ENCODE assay signal across 8 cellular contexts in genomic region chr3:151168269-151169094, GRCh38. TPM values are rescaled to one million over a fixed set of nuclear protein-coding genes. Genes with fewer than 3 reads are reported as not detected.
DNase-seq lines count a peak whose midpoint lies in the region; ATAC-seq, FAIRE-seq and TF ChIP-seq lines count a peak whose summit lies in the region.

No MANE protein-coding gene starts in this region.

- peak; percentile 92 for TF ChIP-seq CTCF in GM10266 (IDR thresholded peaks at IDR 0.05; ENCODE audit: control insufficient read depth, insufficient read depth, low read depth, missing control alignments)
- peak; percentile 90 for TF ChIP-seq CTCF in HFF-Myc (IDR thresholded peaks at IDR 0.05; ENCODE audit: low read depth, low read length, missing control alignments)
- TF ChIP-seq CTCF in astrocyte (IDR thresholded peaks at IDR 0.05; ENCODE audit: insufficient read depth, low read depth, low read length) = peak; percentile 82

- DNase-seq in GM10266 (ENCODE audit: extremely low spot score) (peak; percentile 56), HFF-Myc (ENCODE audit: extremely low read depth, low read depth) (no peak), NCI-H1436 treated with DMSO at 0.1 percent for 48 hours (lab: John Stamatoyannopoulos, UW) (peak; percentile 5), T-helper 2 cell (peak; percentile 49 to 84 (median 70)), astrocyte (ENCODE audit: low read depth) (peak; percentile 20), iPS DF 6.9 (ENCODE audit: low read depth, low spot score) (peak; percentile 45)
- peak; percentile 71 to 79 for DNase-seq in stimulated activated CD4-positive, alpha-beta T cell treated with anti-CD3 and anti-CD28 coated beads, Interleukin-15, amount 100 ng/mL, for 48 hours (ENCODE audit: low read depth in 2 of 2)

- 100% methylated on average over 1 of the region's 7 CpGs for WGBS in iPS DF 6.9 (ENCODE audit: insufficient coverage, insufficient read length)

- H3K36me3 ChIP-seq in astrocyte (ENCODE audit: insufficient read depth, low read length) (no peaks in the 10 kb centered on the region), iPS DF 6.9 (ENCODE audit: control insufficient read depth, insufficient read depth, low read length) (peaks cover 3% of the 10 kb centered on the region; the same call in 1 of the 2 replicates)

- H3K27ac ChIP-seq in astrocyte (ENCODE audit: low read depth, low read length) = no peak overlapping the region
- no peak overlapping the region for H3K27ac ChIP-seq in iPS DF 6.9 (ENCODE audit: low read length)

- H3K4me2 ChIP-seq in astrocyte (ENCODE audit: low read length) = no peak overlapping the region

- no peak overlapping the region for H3K9ac ChIP-seq in astrocyte (ENCODE audit: low read length)

- H3K9me3 ChIP-seq in astrocyte (ENCODE audit: insufficient read depth, low read depth, low read length) (no peaks in the 10 kb centered on the region), iPS DF 6.9 (ENCODE audit: control insufficient read depth, insufficient read depth, low read length) (no peaks in the 10 kb centered on the region)

- peaks cover 5% of the 10 kb centered on the region for H3K36me3 Mint-ChIP-seq in astrocyte (ENCODE audit: low read depth, unreplicated experiment)

- no peak overlapping the region for H3K4me3 ChIP-seq in HFF-Myc (replicated peaks; ENCODE audit: low read depth, low read length)
- H3K4me3 ChIP-seq in astrocyte (ENCODE audit: insufficient read depth, low read depth, low read length) = no peak overlapping the region
- no peak overlapping the region for H3K4me3 ChIP-seq in iPS DF 6.9 (ENCODE audit: low read length)

- no peak for ATAC-seq in GM18511 (IDR thresholded peaks at IDR 0.05; ENCODE audit: unreplicated experiment)

- peaks cover 17% of the 10 kb centered on the region for H3K4me1 Mint-ChIP-seq in astrocyte (ENCODE audit: low read depth, unreplicated experiment)

- H3K4me3 Mint-ChIP-seq in astrocyte (ENCODE audit: unreplicated experiment) = no peak overlapping the region

- no peaks in the 10 kb centered on the region for H3K4me1 ChIP-seq in astrocyte (ENCODE audit: insufficient read depth, low read length)
- H3K4me1 ChIP-seq in iPS DF 6.9 (ENCODE audit: control insufficient read depth, insufficient read depth, low read length) = peaks cover 1% of the 10 kb centered on the region; the same call in 1 of the 2 replicates

- no peaks in the 10 kb centered on the region for H3K27me3 Mint-ChIP-seq in astrocyte (ENCODE audit: low read depth, unreplicated experiment)

- no peak overlapping the region for H2AFZ ChIP-seq in astrocyte (ENCODE audit: low read depth, low read length)

- no peak overlapping the region for H3K27ac Mint-ChIP-seq in astrocyte (ENCODE audit: unreplicated experiment)

- peak; percentile 17 for FAIRE-seq in astrocyte (lab: Jason Lieb, UNC)

- no peaks in the 10 kb centered on the region for H4K20me1 ChIP-seq in astrocyte (ENCODE audit: insufficient read depth, low read length)

- no peaks in the 10 kb centered on the region for H3K79me2 ChIP-seq in astrocyte (ENCODE audit: insufficient read depth, low read length)

- H3K9me3 Mint-ChIP-seq in astrocyte (ENCODE audit: unreplicated experiment) = no peaks in the 10 kb centered on the region

- H3K27me3 ChIP-seq in astrocyte (ENCODE audit: insufficient read depth, low read length) (no peaks in the 10 kb centered on the region), iPS DF 6.9 (ENCODE audit: control insufficient read depth, insufficient read depth, low read length) (no peaks in the 10 kb centered on the region)

RNA-seq across cellular contexts. Expression of gene GPR171, which starts 34.5 kb away (rescaled TPM):
- total RNA-seq in astrocyte = not detected in 2 replicates
